In genomic region chr1:36380003-36380631, GRCh38 we compare ENCODE assay signal across 13 cellular contexts. TPM values are rescaled to one million over a fixed set of nuclear protein-coding genes. Genes with fewer than 3 reads are reported as not detected.
DNase-seq lines count a peak whose midpoint lies in the region; ATAC-seq lines count a peak whose summit lies in the region.
"Had no signal": no experiment of that assay in that cellular context is flagged by ENCODE, and none has a peak within 500 bp of the region (broad histone marks: within the 10 kb centered on the region; RNA-seq: fewer than 3 reads in every experiment).

No MANE protein-coding gene starts in this region.

- no peak for ATAC-seq in T-cell (replicated peaks in 1 of 4)
- peak; percentile 70 for ATAC-seq in left lobe of liver
- ATAC-seq in stimulated activated effector memory CD8-positive, alpha-beta T cell treated with anti-CD3 and anti-CD28 coated beads, Interleukin-12 subunit alpha, Interleukin-12 subunit beta, amount 100 ng/mL, for 72 hours: no peak

- intact Hi-C loops in activated CD4-positive, alpha-beta T cell treated with anti-CD3 and anti-CD28 coated beads, Interleukin-2, amount 10 ng/mL, durations not matched to agents 24 days and 14 days (cut with micrococcal nuclease): loop anchor here (10.0 kb wide), 1 partner anchor 1185 kb away; the partner anchor contains the start of gene SFPQ

- DNase-seq in activated CD4-positive, alpha-beta T cell treated with anti-CD3 and anti-CD28 coated beads, Interleukin-2, amount 10 ng/mL, durations not matched to agents 24 days and 14 days: no peak
- no peak for DNase-seq in activated CD4-positive, alpha-beta T cell treated with anti-CD3 and anti-CD28 coated beads for 48 hours
- no peak for DNase-seq in T-cell
- peak; percentile 70 for DNase-seq in left lobe of liver (ENCODE audit: low spot score)
- no peak for DNase-seq in stimulated activated effector memory CD8-positive, alpha-beta T cell treated with anti-CD3 and anti-CD28 coated beads, Interleukin-12 subunit alpha, Interleukin-12 subunit beta, amount 100 ng/mL, for 72 hours (ENCODE audit: low spot score in 2 of 2)
- DNase-seq in activated CD4-positive, CD25-positive, alpha-beta regulatory T cell (lab: John Stamatoyannopoulos, UW): no peak
- DNase-seq in NCI-H2081 (lab: John Stamatoyannopoulos, UW): no peak
- DNase-seq in G401 (ENCODE audit: low spot score): no peak
- DNase-seq: activated CD8-positive, alpha-beta memory T cell treated with anti-CD3 and anti-CD28 coated beads for 24 hours; DND-41; hippocampal formation; NK-92 treated with Interleukin-12 subunit alpha and Interleukin-12 subunit beta, amount 100 ng/mL, for 24 hours; SW 1271 had no signal

- H3K36me3 Mint-ChIP-seq in activated CD4-positive, alpha-beta T cell treated with anti-CD3 and anti-CD28 coated beads, Interleukin-2, amount 10 ng/mL, durations not matched to agents 24 days and 14 days (ENCODE audit: low read depth): peaks cover 29% of the 10 kb centered on the region
- H3K36me3 Mint-ChIP-seq in T-cell: peaks cover 9% of the 10 kb centered on the region
- H3K36me3 Mint-ChIP-seq in stimulated activated effector memory CD8-positive, alpha-beta T cell treated with anti-CD3 and anti-CD28 coated beads, Interleukin-12 subunit alpha, Interleukin-12 subunit beta, amount 100 ng/mL, for 72 hours: peaks cover 21% of the 10 kb centered on the region

- peaks cover 67% of the 10 kb centered on the region for H3K4me1 Mint-ChIP-seq in activated CD4-positive, alpha-beta T cell treated with anti-CD3 and anti-CD28 coated beads, Interleukin-2, amount 10 ng/mL, durations not matched to agents 24 days and 14 days
- H3K4me1 Mint-ChIP-seq in T-cell: peaks cover 78 to 91% (median 82%) of the 10 kb centered on the region in 3 donors
- peaks cover 71% of the 10 kb centered on the region for H3K4me1 Mint-ChIP-seq in stimulated activated effector memory CD8-positive, alpha-beta T cell treated with anti-CD3 and anti-CD28 coated beads, Interleukin-12 subunit alpha, Interleukin-12 subunit beta, amount 100 ng/mL, for 72 hours

- H3K27ac Mint-ChIP-seq in activated CD4-positive, alpha-beta T cell treated with anti-CD3 and anti-CD28 coated beads, Interleukin-2, amount 10 ng/mL, durations not matched to agents 24 days and 14 days: peak overlapping the region; percentile 55
- H3K27ac Mint-ChIP-seq in T-cell: peak overlapping the region; percentile 72 to 79
- peak overlapping the region; percentile 94 for H3K27ac Mint-ChIP-seq in stimulated activated effector memory CD8-positive, alpha-beta T cell treated with anti-CD3 and anti-CD28 coated beads, Interleukin-12 subunit alpha, Interleukin-12 subunit beta, amount 100 ng/mL, for 72 hours

- H3K9me3 Mint-ChIP-seq in activated CD4-positive, alpha-beta T cell treated with anti-CD3 and anti-CD28 coated beads, Interleukin-2, amount 10 ng/mL, durations not matched to agents 24 days and 14 days: no peaks in the 10 kb centered on the region
- H3K9me3 Mint-ChIP-seq in T-cell: no peaks in the 10 kb centered on the region
- H3K9me3 Mint-ChIP-seq in stimulated activated effector memory CD8-positive, alpha-beta T cell treated with anti-CD3 and anti-CD28 coated beads, Interleukin-12 subunit alpha, Interleukin-12 subunit beta, amount 100 ng/mL, for 72 hours: no peaks in the 10 kb centered on the region

- POLR2A ChIA-PET in T-cell (lab: Charles Lee): no interaction called here

- no peaks in the 10 kb centered on the region for H3K27me3 Mint-ChIP-seq in activated CD4-positive, alpha-beta T cell treated with anti-CD3 and anti-CD28 coated beads, Interleukin-2, amount 10 ng/mL, durations not matched to agents 24 days and 14 days
- no peaks in the 10 kb centered on the region for H3K27me3 Mint-ChIP-seq in T-cell

- no peak overlapping the region for H3K4me3 Mint-ChIP-seq in activated CD4-positive, alpha-beta T cell treated with anti-CD3 and anti-CD28 coated beads, Interleukin-2, amount 10 ng/mL, durations not matched to agents 24 days and 14 days
- no peak overlapping the region for H3K4me3 Mint-ChIP-seq in T-cell
- no peak overlapping the region for H3K4me3 Mint-ChIP-seq in stimulated activated effector memory CD8-positive, alpha-beta T cell treated with anti-CD3 and anti-CD28 coated beads, Interleukin-12 subunit alpha, Interleukin-12 subunit beta, amount 100 ng/mL, for 72 hours

- CTCF ChIA-PET in T-cell (lab: Charles Lee): no interaction called here

- in situ Hi-C loops in G401 (cut with HindIII; ENCODE audit: low sequenced_read_pairs): no loop called here

RNA-seq across cellular contexts. Expression of gene STK40, which starts 5.6 kb away (rescaled TPM):
- total RNA-seq in activated CD4-positive, alpha-beta T cell treated with anti-CD3 and anti-CD28 coated beads, Interleukin-2, amount 10 ng/mL, durations not matched to agents 24 days and 14 days: 40.6 and 51.3 TPM in 2 replicates
- total RNA-seq in T-cell: 10 to 100 TPM; 29.6 to 71.1 (median 56.7) TPM
- 31.6 TPM for total RNA-seq in left lobe of liver
- 13.6 and 19.9 TPM in 2 replicates for total RNA-seq in G401 (2014; rRNA removed; shearing (Covaris generic))

RNA-seq across cellular contexts. Expression of gene LSM10, which starts 17.6 kb away (rescaled TPM):
- total RNA-seq in activated CD4-positive, alpha-beta T cell treated with anti-CD3 and anti-CD28 coated beads, Interleukin-2, amount 10 ng/mL, durations not matched to agents 24 days and 14 days: 58.6 and 61.6 TPM in 2 replicates
- total RNA-seq in T-cell (10 to 100 TPM; 26.2 to 59.9 (median 55.4) TPM), left lobe of liver (20.9 TPM)
- total RNA-seq in G401 (2014; rRNA removed; shearing (Covaris generic)): 37.5 and 57.9 TPM in 2 replicates

RNA-seq across cellular contexts. Expression of gene EVA1B, which starts 56.7 kb away (rescaled TPM):
- 7.5 and 9.0 TPM in 2 replicates for total RNA-seq in activated CD4-positive, alpha-beta T cell treated with anti-CD3 and anti-CD28 coated beads, Interleukin-2, amount 10 ng/mL, durations not matched to agents 24 days and 14 days
- 1 to 10 TPM; 2.0 to 8.1 (median 5.6) TPM for total RNA-seq in T-cell
- total RNA-seq in left lobe of liver: 4.8 TPM
- total RNA-seq in G401 (2014; rRNA removed; shearing (Covaris generic)): 46.3 and 91.0 TPM in 2 replicates
